8 cellular contexts compared by ENCODE assay signal in the genomic region with DNA sequence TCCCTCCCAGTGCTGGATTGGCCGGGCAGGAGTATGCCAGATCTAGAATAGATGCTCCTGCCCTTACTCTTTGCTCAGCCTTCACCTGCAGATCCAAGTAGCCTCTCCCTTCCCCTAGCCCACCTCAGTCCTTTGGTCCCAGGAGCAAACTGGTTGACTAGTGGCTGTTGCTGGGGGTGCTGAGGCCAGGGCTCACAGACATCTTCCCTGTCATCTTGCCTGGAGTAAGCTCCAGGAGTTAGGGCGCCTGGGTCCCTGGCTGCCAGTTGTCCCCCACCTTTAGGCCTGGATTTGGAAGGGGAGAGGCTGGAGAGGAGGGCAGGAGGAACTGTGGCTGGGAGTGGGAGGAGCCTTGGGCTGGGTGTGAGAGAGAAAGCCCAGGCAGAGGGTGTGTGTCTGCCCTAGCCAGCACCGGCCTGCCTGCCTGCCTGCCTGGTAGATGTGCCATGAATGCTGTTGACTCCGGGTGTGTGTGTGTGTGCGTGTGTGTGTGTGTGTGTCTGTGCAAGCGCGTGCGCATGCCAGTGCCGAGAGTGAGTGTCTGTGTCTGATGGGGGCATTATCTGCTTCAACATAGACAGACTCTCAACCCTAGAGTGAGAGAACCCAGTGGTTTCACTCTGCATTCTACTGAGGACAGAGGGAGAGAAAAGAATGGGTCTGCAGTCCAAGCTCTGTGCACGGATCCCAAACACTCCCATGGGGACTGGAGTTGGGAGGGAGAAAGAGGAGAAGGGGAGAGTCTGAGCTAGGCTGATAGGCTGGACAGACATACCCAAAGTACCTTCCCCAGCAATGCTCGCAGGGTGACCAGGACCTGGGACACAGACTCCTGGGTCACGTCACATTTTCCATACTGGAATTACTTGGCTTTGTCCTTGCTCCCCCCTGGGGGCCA. TPM values are rescaled to one million over a fixed set of nuclear protein-coding genes. Genes with fewer than 3 reads are reported as not detected.
DNase-seq lines count a peak whose midpoint lies in the region; ATAC-seq and TF ChIP-seq lines count a peak whose summit lies in the region.

No MANE protein-coding gene starts in this region.

- H3K4me1 ChIP-seq in HUES6 (ENCODE audit: control insufficient read depth, insufficient read depth, low read length) (peaks cover 54% of the 10 kb centered on the region), esophagus squamous epithelium (peaks cover 44 to 90% (median 62%) of the 10 kb centered on the region in 3 donors), neuronal stem cell (ENCODE audit: control insufficient read depth in 2 of 2, insufficient read depth in 1 of 2, low read depth in 1 of 2, low read length in 2 of 2) (peaks cover 31 to 35% of the 10 kb centered on the region in 2 donors)

- H3K9ac ChIP-seq in HUES6 (ENCODE audit: low read length), result no peak overlapping the region
- H3K9ac ChIP-seq in neuronal stem cell (ENCODE audit: low read depth, low read length, poor library complexity), result peak overlapping the region; percentile 73

- H4K8ac ChIP-seq in neuronal stem cell (ENCODE audit: low read depth, low read length), result no peak overlapping the region

- intact Hi-C loops in Calu3 (cut with micrococcal nuclease; ENCODE audit: unreplicated experiment) (no loop called here), esophagus squamous epithelium (cut with DNase I) (no loop called here)

- TF ChIP-seq POLR2A in esophagus squamous epithelium (IDR thresholded peaks at IDR 0.05), result peak in 1 of 4 donors; percentile 54

- peak overlapping the region; percentile 81 for H3K18ac ChIP-seq in neuronal stem cell (ENCODE audit: low read length)

- no peaks in the 10 kb centered on the region for H3K9me3 Mint-ChIP-seq in Calu3 (ENCODE audit: low read depth, unreplicated experiment)

- H2AFZ ChIP-seq in neuronal stem cell (ENCODE audit: low read length), result no peak overlapping the region

- H3K27ac ChIP-seq in HUES6 (ENCODE audit: low read depth, low read length) (no peak overlapping the region), esophagus squamous epithelium (peak overlapping the region; percentile 95 to 100 (median 98)), neuronal stem cell (replicated peaks; ENCODE audit: low read length) (no peak overlapping the region)

- H2BK5ac ChIP-seq in neuronal stem cell (ENCODE audit: low read length), result no peak overlapping the region

- H3K36me3 ChIP-seq in HUES6 (ENCODE audit: control insufficient read depth, insufficient read depth, low read length) (no peaks in the 10 kb centered on the region), esophagus squamous epithelium (peaks cover 0 to 13% (median 2%) of the 10 kb centered on the region in 3 donors), neuronal stem cell (replicated peaks in 1 of 2; ENCODE audit: control insufficient read depth in 2 of 2, insufficient read depth in 2 of 2, low read length in 2 of 2) (no peaks in the 10 kb centered on the region)

- H3K79me1 ChIP-seq in neuronal stem cell (ENCODE audit: low read depth, low read length), result no peaks in the 10 kb centered on the region

- no peak overlapping the region for H3K27ac Mint-ChIP-seq in Calu3 (ENCODE audit: unreplicated experiment)

- H3K27me3 ChIP-seq in HUES6 (ENCODE audit: control insufficient read depth, insufficient read depth, low read length) (0 out of 2 replicates have a peak, but pooled peaks cover 4% of the 10 kb centered on the region), esophagus squamous epithelium (no peaks in the 10 kb centered on the region), neuronal stem cell (ENCODE audit: control insufficient read depth in 3 of 3, insufficient read depth in 3 of 3, low read depth in 1 of 3, low read length in 3 of 3) (peaks cover 0 to 84% (median 7%) of the 10 kb centered on the region in 3 experiments)

- peak overlapping the region; percentile 51 for H3K4me2 ChIP-seq in neuronal stem cell (ENCODE audit: insufficient read depth, low read length, poor library complexity, severe bottlenecking)

- no peak for TF ChIP-seq CTCF in Calu3 (IDR thresholded peaks at IDR 0.05; ENCODE audit: unreplicated experiment)
- TF ChIP-seq CTCF in esophagus squamous epithelium (IDR thresholded peaks at IDR 0.05), result no peak

- no TSS peak for BruUV-seq in Calu3 (replicated peaks; lab: Mats Ljungman, UMichigan)

- no peak for ATAC-seq in HG03139 (IDR thresholded peaks at IDR 0.05; ENCODE audit: unreplicated experiment)

- H3K27me3 Mint-ChIP-seq in Calu3 (ENCODE audit: unreplicated experiment), result no peaks in the 10 kb centered on the region

- CTCF ChIA-PET in Calu3 (lab: Charles Lee), result interaction anchor here (1.0 to 1.1 kb wide), 2 partner anchors 19 to 26 kb away, joined by 3 read pairs; a partner anchor contains a TSS

- H2BK12ac ChIP-seq in neuronal stem cell (ENCODE audit: low read length), result peak overlapping the region; percentile 85

- H3K36me3 Mint-ChIP-seq in Calu3 (ENCODE audit: insufficient read depth, unreplicated experiment), result peaks cover 46% of the 10 kb centered on the region

- H3K14ac ChIP-seq in neuronal stem cell (ENCODE audit: low read length), result peak overlapping the region; percentile 76

- no peak overlapping the region for H3K4ac ChIP-seq in neuronal stem cell (ENCODE audit: low read length)

- H3K4me3 ChIP-seq in HUES6 (ENCODE audit: low read depth, low read length) (peak overlapping the region; percentile 54), esophagus squamous epithelium (peak overlapping the region; percentile 76 to 90 (median 78)), neuronal stem cell (ENCODE audit: low read length in 2 of 2) (peak overlapping the region in 1 of 2 donors; percentile 47)

- DNase-seq in Calu3 (peak; percentile 54), esophagus squamous epithelium (lab: John Stamatoyannopoulos, UW) (no peak), neuronal stem cell (ENCODE audit: low spot score) (no peak), kidney glomerular epithelial cell (lab: John Stamatoyannopoulos, UW) (no peak), RKO (ENCODE audit: low spot score) (no peak)
- DNase-seq in activated CD4-positive, alpha-beta T cell treated with anti-CD3 and anti-CD28 coated beads, Interleukin-2, amount 50 U/mL, for 1 hour, result peak; percentile 46

- H2BK15ac ChIP-seq in neuronal stem cell (ENCODE audit: low read length), result peak overlapping the region; percentile 53

- 32% methylated on average over 5 to 9 of the region's 12 CpGs for WGBS in esophagus squamous epithelium, 2 donors
- no CpG with 5 or more reads among the region's 12 CpGs for WGBS in neuronal stem cell (ENCODE audit: extremely low coverage in 2 of 2, insufficient read length in 2 of 2, insufficient replicate concordance in 1 of 2), 2 donors

- H4K91ac ChIP-seq in neuronal stem cell (ENCODE audit: low read depth, low read length, poor library complexity), result no peak overlapping the region

- H3K9me3 ChIP-seq in HUES6 (ENCODE audit: control insufficient read depth, insufficient read depth, low read depth, low read length), result no peaks in the 10 kb centered on the region
- no peaks in the 10 kb centered on the region for H3K9me3 ChIP-seq in esophagus squamous epithelium
- no peaks in the 10 kb centered on the region for H3K9me3 ChIP-seq in neuronal stem cell (replicated peaks in 1 of 2; ENCODE audit: control insufficient read depth in 2 of 2, insufficient read depth in 1 of 2, low read depth in 1 of 2, low read length in 2 of 2)

- peak overlapping the region; percentile 65 for H2AK5ac ChIP-seq in neuronal stem cell (ENCODE audit: low read depth, low read length)

- no peak overlapping the region for H3K23ac ChIP-seq in neuronal stem cell (ENCODE audit: low read depth, low read length, poor library complexity)

- peaks cover 38% of the 10 kb centered on the region for H3K4me1 Mint-ChIP-seq in Calu3 (ENCODE audit: low read depth, unreplicated experiment)

- H2BK120ac ChIP-seq in neuronal stem cell (ENCODE audit: low read depth, low read length), result no peak overlapping the region

- peak overlapping the region; percentile 74 for H3K4me3 Mint-ChIP-seq in Calu3 (ENCODE audit: low read depth, unreplicated experiment)

RNA-seq across cellular contexts. Expression of a gene that starts 0.9 kb away (rescaled TPM):
- 36.7 and 43.0 TPM in 2 replicates for total RNA-seq in Calu3 (2022)
- total RNA-seq in esophagus squamous epithelium, result 100 to 1,000 TPM in 3 of 4 donors, 10 to 100 TPM in 1; 98.0 to 171 (median 125) TPM
- 11.1 TPM for polyA plus RNA-seq in neuronal stem cell (2013, experiment 1 of 2)
- polyA plus RNA-seq in neuronal stem cell (2013, experiment 2 of 2), result 10.9 TPM

RNA-seq across cellular contexts. Expression of a gene that starts 25.8 kb away (rescaled TPM):
- total RNA-seq in Calu3 (2022) (4.3 and 5.0 TPM in 2 replicates), esophagus squamous epithelium (1 to 10 TPM; 4.2 to 7.2 (median 5.9) TPM)
- polyA plus RNA-seq in neuronal stem cell (2013, experiment 1 of 2), result 0.07 TPM
- 0.03 TPM for polyA plus RNA-seq in neuronal stem cell (2013, experiment 2 of 2)

RNA-seq across cellular contexts. Expression of a gene that starts 35.2 kb away (rescaled TPM):
- total RNA-seq in Calu3 (2022), result 24.3 and 31.1 TPM in 2 replicates
- total RNA-seq in esophagus squamous epithelium, result 10 to 100 TPM; 32.2 to 85.6 (median 48.0) TPM
- 14.2 TPM for polyA plus RNA-seq in neuronal stem cell (2013, experiment 1 of 2)
- 14.1 TPM for polyA plus RNA-seq in neuronal stem cell (2013, experiment 2 of 2)

RNA-seq across cellular contexts. Expression of a gene that starts 52.2 kb away (rescaled TPM):
- total RNA-seq in Calu3 (2022) (12.2 and 24.0 TPM in 2 replicates), esophagus squamous epithelium (10 to 100 TPM; 11.4 to 30.5 (median 15.7) TPM)
- 14.3 TPM for polyA plus RNA-seq in neuronal stem cell (2013, experiment 1 of 2)
- polyA plus RNA-seq in neuronal stem cell (2013, experiment 2 of 2), result 14.1 TPM

RNA-seq across cellular contexts. Expression of a gene that starts 52.4 kb away (rescaled TPM):
- 30.3 and 32.7 TPM in 2 replicates for total RNA-seq in Calu3 (2022)
- total RNA-seq in esophagus squamous epithelium, result 10 to 100 TPM in 2 of 4 donors, 1 to 10 TPM in 2; 6.9 to 21.2 (median 9.8) TPM
- 19.7 TPM for polyA plus RNA-seq in neuronal stem cell (2013, experiment 1 of 2)
- polyA plus RNA-seq in neuronal stem cell (2013, experiment 2 of 2), result 19.5 TPM

Comparison
In these comparisons a context has a peak if more than half of its experiments do, and no peak if none do; other contexts are left out.
1. DNase-seq: peak in Calu3 (single experiment) and activated CD4-positive, alpha-beta T cell treated with anti-CD3 and anti-CD28 coated beads, Interleukin-2, amount 50 U/mL, for 1 hour (single experiment); none in esophagus squamous epithelium (single experiment), neuronal stem cell (single experiment), kidney glomerular epithelial cell (single experiment) and RKO (single experiment).
2. H3K27ac ChIP-seq: peak in esophagus squamous epithelium (4 of 4); none in HUES6 (single experiment) and neuronal stem cell (single experiment).